Comparison of ENCODE assay signal across 9 cellular contexts in the genomic region with DNA sequence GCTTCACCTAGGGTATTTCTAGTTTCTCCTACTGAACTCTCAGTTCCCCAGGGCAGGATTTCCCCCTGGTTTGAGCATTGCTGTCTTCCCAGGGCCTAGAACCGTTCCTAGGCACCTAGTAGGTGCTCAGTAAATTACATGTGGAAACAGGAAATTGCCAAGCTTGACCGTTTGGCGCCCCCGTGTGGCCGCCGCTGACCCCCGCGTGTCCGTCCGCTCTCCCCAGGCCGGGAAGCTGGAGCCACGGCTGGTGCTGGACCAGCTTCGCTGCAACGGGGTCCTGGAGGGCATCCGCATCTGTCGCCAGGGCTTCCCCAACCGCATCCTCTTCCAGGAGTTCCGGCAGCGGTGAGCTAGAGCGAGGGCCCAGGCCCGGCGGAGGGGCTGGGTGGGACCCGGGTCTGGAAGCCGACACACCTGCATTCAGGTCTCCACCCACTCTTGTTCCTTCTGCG. TPM values are rescaled to one million over a fixed set of nuclear protein-coding genes. Genes with fewer than 3 reads are reported as not detected.
DNase-seq lines count a peak whose midpoint lies in the region; ATAC-seq and TF ChIP-seq lines count a peak whose summit lies in the region.
"Had no signal": no experiment of that assay in that cellular context is flagged by ENCODE, and none has a peak within 500 bp of the region (broad histone marks: within the 10 kb centered on the region; RNA-seq: fewer than 3 reads in every experiment).

No MANE protein-coding gene starts in this region.

- no peak overlapping the region for H3K4me3 ChIP-seq in OCI-LY1 (ENCODE audit: low read depth, low read length, poor library complexity, severe bottlenecking)
- no peak overlapping the region for H3K4me3 ChIP-seq in thyroid gland (replicated peaks in 1 of 3)

- ATAC-seq in left ventricle myocardium superior (no peak), esophagus mucosa (no peak), GM21423 (IDR thresholded peaks at IDR 0.05; ENCODE audit: unreplicated experiment) (no peak)

- H4K20me1 ChIP-seq in OCI-LY1 (ENCODE audit: insufficient read depth, low read length): no peaks in the 10 kb centered on the region

- TF ChIP-seq CTCF in OCI-LY1 (IDR thresholded peaks at IDR 0.05; ENCODE audit: low read length): peak; percentile 69
- TF ChIP-seq CTCF in thyroid gland (IDR thresholded peaks at IDR 0.05): peak in 5 of 6 experiments; percentile 43 to 66 (median 57)

- no peak overlapping the region for H3K9ac ChIP-seq in OCI-LY1 (ENCODE audit: low read length)

- 47 to 55% methylated on average over 15 of the region's 25 CpGs for WGBS in thyroid gland, 2 donors

- no peaks in the 10 kb centered on the region for H3K9me2 ChIP-seq in OCI-LY1 (ENCODE audit: low read depth, low read length)

- H3K4me1 ChIP-seq in OCI-LY1 (ENCODE audit: insufficient read depth, low read length, severe bottlenecking): no peaks in the 10 kb centered on the region
- no peaks in the 10 kb centered on the region for H3K4me1 ChIP-seq in thyroid gland

- H3K36me3 ChIP-seq in OCI-LY1 (ENCODE audit: insufficient read depth, low read length) (no peaks in the 10 kb centered on the region), thyroid gland (peaks cover 43 to 47% of the 10 kb centered on the region in 2 donors)

- H3K27me3 ChIP-seq in OCI-LY1 (ENCODE audit: insufficient read depth, low read length) (peaks cover 11% of the 10 kb centered on the region), thyroid gland (no peaks in the 10 kb centered on the region)

- intact Hi-C loops in left ventricle myocardium superior (cut with micrococcal nuclease) (no loop called here), thyroid gland (cut with DNase I) (no loop called here)

- H3K9me3 ChIP-seq in OCI-LY1 (ENCODE audit: low read length) (peaks cover 3% of the 10 kb centered on the region), thyroid gland (no peaks in the 10 kb centered on the region)

- no peak overlapping the region for H3K4me2 ChIP-seq in OCI-LY1 (ENCODE audit: low read length)

- no peak for TF ChIP-seq POLR2A in thyroid gland (IDR thresholded peaks at IDR 0.05)

- H3K79me2 ChIP-seq in OCI-LY1 (ENCODE audit: insufficient read depth, low read length): no peaks in the 10 kb centered on the region

- H2AFZ ChIP-seq in OCI-LY1 (ENCODE audit: low read length): no peak overlapping the region

- no peak overlapping the region for H3K27ac ChIP-seq in OCI-LY1 (ENCODE audit: low read depth, low read length, poor library complexity, severe bottlenecking)
- no peak overlapping the region for H3K27ac ChIP-seq in thyroid gland

- DNase-seq in activated T-cell treated with anti-CD3 and anti-CD28 coated beads, Interleukin-2, amount 50 U/mL, for 48 hours: peak; percentile 49 to 59
- no peak for DNase-seq in activated T-cell treated with anti-CD3 and anti-CD28 coated beads, Interleukin-2, amount 50 U/mL, for 1 hour
- DNase-seq in left ventricle myocardium superior (peak; percentile 51), thyroid gland (peak in 1 of 2 donors; percentile 23), hippocampal formation (lab: John Stamatoyannopoulos, UW) (no peak)
- DNase-seq: NCI-H526 treated with DMSO at 0.1 percent for 48 hours had no signal

- H3F3A ChIP-seq in OCI-LY1 (ENCODE audit: insufficient read depth, low read length): no peaks in the 10 kb centered on the region

RNA-seq across cellular contexts. Expression of gene MYH14, which starts 55.5 kb away (rescaled TPM):
- total RNA-seq in left ventricle myocardium superior (131 TPM), thyroid gland (100 to 1,000 TPM; 130 to 361 (median 183) TPM), esophagus mucosa (66.0 TPM)

Comparison
In these comparisons a context has a peak if more than half of its experiments do, and no peak if none do; other contexts are left out.
1. DNase-seq: peak in activated T-cell treated with anti-CD3 and anti-CD28 coated beads, Interleukin-2, amount 50 U/mL, for 48 hours (2 of 2) and left ventricle myocardium superior (single experiment); none in activated T-cell treated with anti-CD3 and anti-CD28 coated beads, Interleukin-2, amount 50 U/mL, for 1 hour (single experiment) and hippocampal formation (0 of 2).